In genomic region chr4:15695240-15695699, GRCh38 we compare ENCODE assay signal across 9 cellular contexts. TPM values are rescaled to one million over a fixed set of nuclear protein-coding genes. Genes with fewer than 3 reads are reported as not detected.
DNase-seq lines count a peak whose midpoint lies in the region; ATAC-seq and TF ChIP-seq lines count a peak whose summit lies in the region.
"Had no signal": no experiment of that assay in that cellular context is flagged by ENCODE, and none has a peak within 500 bp of the region (broad histone marks: within the 10 kb centered on the region; RNA-seq: fewer than 3 reads in every experiment).

No MANE protein-coding gene starts in this region.

- no peak overlapping the region for H3K9ac ChIP-seq in mammary epithelial cell (ENCODE audit: insufficient read depth, low read length)

- intact Hi-C loops in mammary epithelial cell (cut with micrococcal nuclease): no loop called here
- intact Hi-C loops in mucosa of descending colon (cut with DNase I, micrococcal nuclease): no loop called here
- intact Hi-C loops in cardiac septum (cut with DNase I): no loop called here

- peak overlapping the region; percentile 20 for H3K4me2 ChIP-seq in mammary epithelial cell (ENCODE audit: insufficient read depth, low read depth, low read length)

- no peaks in the 10 kb centered on the region for H4K20me1 ChIP-seq in mammary epithelial cell (ENCODE audit: insufficient read depth, low read length)

- DNase-seq in Daoy (ENCODE audit: low read depth) (peak; percentile 98), NCI-H187 treated with DMSO at 0.1 percent for 48 hours (lab: John Stamatoyannopoulos, UW) (peak; percentile 54), mammary epithelial cell (peak; percentile 98), mucosa of descending colon (no peak), pons (ENCODE audit: low spot score) (no peak), cardiac septum (ENCODE audit: low spot score) (no peak)
- DNase-seq: nephron progenitor cell had no signal

- CTCF ChIA-PET in mammary epithelial cell (lab: Charles Lee; ENCODE audit: low non-redundant PET): interaction anchor here (0.6 kb wide), 1 partner anchor 1020 kb away, joined by 3 read pairs; no protein-coding TSS in a partner anchor

- no peak overlapping the region for H2AFZ ChIP-seq in mammary epithelial cell (ENCODE audit: low read depth, low read length)

- H3K9me3 ChIP-seq in mammary epithelial cell (replicated peaks; ENCODE audit: insufficient read depth, low read length): no peaks in the 10 kb centered on the region
- no peaks in the 10 kb centered on the region for H3K9me3 ChIP-seq in mucosa of descending colon

- dilution Hi-C loops in mammary epithelial cell (cut with HindIII; ENCODE audit: low sequenced_read_pairs): no loop called here

- H3K27me3 ChIP-seq in mammary epithelial cell (ENCODE audit: insufficient read depth, low read length): no peaks in the 10 kb centered on the region

- in situ Hi-C loops in mammary epithelial cell (cut with MboI; ENCODE audit: low sequenced_read_pairs in 2 of 2): loop anchor here in 1 of 2 donors (25.0 kb wide), 1 partner anchor 242 kb away; the partner anchor contains the start of gene FGFBP1

- TF ChIP-seq CTCF in mammary epithelial cell (conservative IDR thresholded peaks at IDR 0.05 in 1 of 2, IDR thresholded peaks at IDR 0.05 in 1 of 2; ENCODE audit: extremely low read depth in 1 of 2, insufficient read depth in 1 of 2, low read depth in 1 of 2, low read length in 2 of 2) (no peak), mucosa of descending colon (IDR thresholded peaks at IDR 0.05) (no peak)

- ATAC-seq in mucosa of descending colon (peak; percentile 12), HG03095 (IDR thresholded peaks at IDR 0.05; ENCODE audit: unreplicated experiment) (no peak), GM21423 (IDR thresholded peaks at IDR 0.05; ENCODE audit: unreplicated experiment) (no peak)

- H3K4me1 ChIP-seq in mammary epithelial cell (ENCODE audit: insufficient read depth, low read length) (peaks cover 35% of the 10 kb centered on the region), mucosa of descending colon (ENCODE audit: low read depth) (no peaks in the 10 kb centered on the region)

- no TSS peak for BruUV-seq in mammary epithelial cell (replicated peaks; lab: Mats Ljungman, UMichigan)

- 40% methylated on average over 10 of the region's 10 CpGs for WGBS in mammary epithelial cell (ENCODE audit: low coverage, missing lambda C conversion rate)

- H3K36me3 ChIP-seq in mammary epithelial cell (ENCODE audit: insufficient read depth, low read length) (no peaks in the 10 kb centered on the region), mucosa of descending colon (ENCODE audit: low read depth) (no peaks in the 10 kb centered on the region)

- no peaks in the 10 kb centered on the region for H3K79me2 ChIP-seq in mammary epithelial cell (ENCODE audit: insufficient read depth, low read length)

- H3K4me3 ChIP-seq in mammary epithelial cell (replicated peaks in 1 of 3; ENCODE audit: insufficient read depth in 1 of 3, low read depth in 2 of 3, low read length in 3 of 3) (no peak overlapping the region), mucosa of descending colon (no peak overlapping the region)

- H3K27ac ChIP-seq in mammary epithelial cell (ENCODE audit: insufficient read depth, low read depth, low read length): no peak overlapping the region

RNA-seq across cellular contexts. Expression of gene BST1, which starts 7.6 kb away (rescaled TPM):
- 3.8 and 11.0 TPM in 2 replicates for total RNA-seq in Daoy (2014; rRNA removed; shearing (Covaris generic))
- under 1 TPM; under 0.01 to 0.47 TPM for total RNA-seq in mammary epithelial cell
- 0.50 TPM for polyA plus RNA-seq in mammary epithelial cell
- polyA minus RNA-seq in mammary epithelial cell: not detected
- 10 to 100 TPM in 1 of 3 donors, 1 to 10 TPM in 2; 4.7 to 14.6 (median 6.9) TPM for total RNA-seq in mucosa of descending colon
- 2.5 TPM for total RNA-seq in cardiac septum

RNA-seq across cellular contexts. Expression of gene FAM200B, which starts 13.6 kb away (rescaled TPM):
- 93.1 and 121 TPM in 2 replicates for total RNA-seq in Daoy (2014; rRNA removed; shearing (Covaris generic))
- total RNA-seq in mammary epithelial cell: 10 to 100 TPM; 19.3 to 36.1 TPM
- 22.8 TPM for polyA plus RNA-seq in mammary epithelial cell
- 7.6 TPM for polyA minus RNA-seq in mammary epithelial cell
- 10 to 100 TPM; 35.3 to 46.1 (median 38.9) TPM for total RNA-seq in mucosa of descending colon
- total RNA-seq in cardiac septum: 21.6 TPM

RNA-seq across cellular contexts. Expression of gene FBXL5, which starts 40.1 kb away (rescaled TPM):
- 64.6 and 82.5 TPM in 2 replicates for total RNA-seq in Daoy (2014; rRNA removed; shearing (Covaris generic))
- total RNA-seq in mammary epithelial cell: 100 to 1,000 TPM in 1 of 2 donors, 10 to 100 TPM in 1; 72.1 to 109 TPM
- 31.2 TPM for polyA plus RNA-seq in mammary epithelial cell
- 41.3 TPM for polyA minus RNA-seq in mammary epithelial cell
- 100 to 1,000 TPM in 1 of 3 donors, 10 to 100 TPM in 2; 44.8 to 104 (median 60.4) TPM for total RNA-seq in mucosa of descending colon
- 60.9 TPM for total RNA-seq in cardiac septum

Comparison
In these comparisons a context has a peak if more than half of its experiments do, and no peak if none do; other contexts are left out.
1. DNase-seq: peak in Daoy (single experiment), NCI-H187 treated with DMSO at 0.1 percent for 48 hours (single experiment) and mammary epithelial cell (single experiment); none in mucosa of descending colon (0 of 3), pons (single experiment) and cardiac septum (single experiment).